Comparison of ENCODE assay signal across 19 cellular contexts in the genomic region with DNA sequence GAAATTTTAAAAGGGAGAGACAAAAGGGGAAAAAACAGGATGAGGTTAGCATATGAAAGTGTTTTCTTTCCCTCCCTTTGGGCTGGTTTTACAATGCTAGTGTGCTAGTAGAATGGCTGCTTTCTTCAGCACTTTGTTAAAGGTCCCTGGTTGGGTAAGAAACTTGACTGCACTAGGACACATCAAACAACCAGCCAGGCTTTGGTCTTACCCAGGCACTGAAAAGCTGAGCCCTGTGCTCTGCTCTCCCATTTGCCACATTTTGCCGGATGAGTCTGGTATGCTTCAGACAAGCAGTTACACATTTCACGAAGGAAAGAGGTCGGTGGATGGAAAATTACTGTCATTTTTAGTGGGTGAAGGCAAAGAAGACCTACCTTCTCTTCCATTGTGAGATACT.
"Had no signal": no experiment of that assay in that cellular context is flagged by ENCODE, and none has a peak within 500 bp of the region (broad histone marks: within the 10 kb centered on the region; RNA-seq: fewer than 3 reads in every experiment).

No MANE protein-coding gene starts in this region.

- H3K4me3 ChIP-seq: esophagus squamous epithelium, heart right ventricle, SK-N-MC, spleen, tibial nerve had no signal

- H3K9me3 Mint-ChIP-seq: activated CD4-positive, alpha-beta memory T cell treated with anti-CD3 and anti-CD28 coated beads, Interleukin-2, amount 10 ng/mL, durations not matched to agents 7 days and 5 days; dendritic cell treated with granulocyte-macrophage colony-stimulating factor and Interleukin-4, amounts not matched to agents 40 ng/mL and 50 ng/mL, for 4 days; T-helper 2 cell treated with Interferon-gamma antibody and Interleukin-4, amounts not matched to agents 5 μg/mL and 100 μg/mL, for 36 hours had no signal

- H3K27ac Mint-ChIP-seq: activated CD4-positive, alpha-beta memory T cell treated with anti-CD3 and anti-CD28 coated beads, Interleukin-2, amount 10 ng/mL, durations not matched to agents 7 days and 5 days; activated CD4-positive, alpha-beta T cell treated with anti-CD3 and anti-CD28 coated beads for 36 hours; dendritic cell treated with granulocyte-macrophage colony-stimulating factor and Interleukin-4, amounts not matched to agents 40 ng/mL and 50 ng/mL, for 4 days; natural killer cell treated with Interleukin-12 subunit alpha and Interleukin-12 subunit beta and Interleukin-15 and Interleukin-18, amount 100 ng/mL, for 72 hours; T-helper 2 cell treated with Interferon-gamma antibody and Interleukin-4, amounts not matched to agents 5 μg/mL and 100 μg/mL, for 36 hours had no signal

- ATAC-seq: activated CD4-positive, alpha-beta T cell treated with anti-CD3 and anti-CD28 coated beads for 36 hours; heart right ventricle; natural killer cell treated with Interleukin-12 subunit alpha and Interleukin-12 subunit beta and Interleukin-15 and Interleukin-18, amount 100 ng/mL, for 72 hours had no signal

- H3K4me3 Mint-ChIP-seq: activated CD4-positive, alpha-beta memory T cell treated with anti-CD3 and anti-CD28 coated beads, Interleukin-2, amount 10 ng/mL, durations not matched to agents 7 days and 5 days; activated CD4-positive, alpha-beta T cell treated with anti-CD3 and anti-CD28 coated beads for 36 hours; dendritic cell treated with granulocyte-macrophage colony-stimulating factor and Interleukin-4, amounts not matched to agents 40 ng/mL and 50 ng/mL, for 4 days; natural killer cell treated with Interleukin-12 subunit alpha and Interleukin-12 subunit beta and Interleukin-15 and Interleukin-18, amount 100 ng/mL, for 72 hours; T-helper 2 cell treated with Interferon-gamma antibody and Interleukin-4, amounts not matched to agents 5 μg/mL and 100 μg/mL, for 36 hours had no signal

- H3K4me1 Mint-ChIP-seq: activated CD4-positive, alpha-beta memory T cell treated with anti-CD3 and anti-CD28 coated beads, Interleukin-2, amount 10 ng/mL, durations not matched to agents 7 days and 5 days; activated CD4-positive, alpha-beta T cell treated with anti-CD3 and anti-CD28 coated beads for 36 hours had no signal

- DNase-seq: activated CD4-positive, alpha-beta memory T cell treated with anti-CD3 and anti-CD28 coated beads, Interleukin-2, amount 10 ng/mL, durations not matched to agents 7 days and 5 days; activated CD4-positive, alpha-beta T cell treated with anti-CD3 and anti-CD28 coated beads for 36 hours; activated gamma-delta T cell treated with Interleukin-2 at 50 U/mL for 16 hours; effector memory CD4-positive, alpha-beta T cell; esophagus squamous epithelium; heart right ventricle; mesenchymal stem cell; occipital lobe; posterior cingulate gyrus; retina; spleen; stimulated activated naive CD4-positive, alpha-beta T cell treated with Interleukin-2 at 50 U/mL for 16 hours had no signal

- H3K27ac ChIP-seq: esophagus squamous epithelium, heart right ventricle, SK-N-MC, spleen, tibial nerve had no signal

- H3K36me3 ChIP-seq: esophagus squamous epithelium, heart right ventricle, spleen, tibial nerve had no signal

- FAIRE-seq: TTC549, urothelium cell line had no signal

- H3K4me1 ChIP-seq: esophagus squamous epithelium, heart right ventricle, spleen, tibial nerve had no signal

- H3K9me3 ChIP-seq: esophagus squamous epithelium, heart right ventricle, spleen, tibial nerve had no signal

- H3K36me3 Mint-ChIP-seq: natural killer cell treated with Interleukin-12 subunit alpha and Interleukin-12 subunit beta and Interleukin-15 and Interleukin-18, amount 100 ng/mL, for 72 hours had no signal

- H3K27me3 Mint-ChIP-seq: activated CD4-positive, alpha-beta memory T cell treated with anti-CD3 and anti-CD28 coated beads, Interleukin-2, amount 10 ng/mL, durations not matched to agents 7 days and 5 days; dendritic cell treated with granulocyte-macrophage colony-stimulating factor and Interleukin-4, amounts not matched to agents 40 ng/mL and 50 ng/mL, for 4 days; natural killer cell treated with Interleukin-12 subunit alpha and Interleukin-12 subunit beta and Interleukin-15 and Interleukin-18, amount 100 ng/mL, for 72 hours had no signal
